15 cellular contexts compared by ENCODE assay signal in genomic region chr19:13507053-13507611, GRCh38. TPM values are rescaled to one million over a fixed set of nuclear protein-coding genes. Genes with fewer than 3 reads are reported as not detected.
DNase-seq lines count a peak whose midpoint lies in the region; ATAC-seq and TF ChIP-seq lines count a peak whose summit lies in the region.
"Had no signal": no experiment of that assay in that cellular context is flagged by ENCODE, and none has a peak within 500 bp of the region (broad histone marks: within the 10 kb centered on the region; RNA-seq: fewer than 3 reads in every experiment).

No MANE protein-coding gene starts in this region.

- no peaks in the 10 kb centered on the region for H3K36me3 ChIP-seq in H7 (replicated peaks; ENCODE audit: control insufficient read depth, insufficient read depth, low read length)
- no peaks in the 10 kb centered on the region for H3K36me3 ChIP-seq in Caco-2 (ENCODE audit: control insufficient read depth, insufficient read depth, low read length)
- H3K36me3 ChIP-seq: tibial nerve had no signal

- no peaks in the 10 kb centered on the region for H3K9me3 Mint-ChIP-seq in Caco-2 (ENCODE audit: unreplicated experiment)

- no TSS peak for BruUV-seq in Caco-2 (replicated peaks; lab: Mats Ljungman, UMichigan)

- H3K27me3 Mint-ChIP-seq in Caco-2 (ENCODE audit: insufficient read depth, unreplicated experiment) = peaks cover 23% of the 10 kb centered on the region

- ATAC-seq in GM18873 (IDR thresholded peaks at IDR 0.05; ENCODE audit: low FRiP score, unreplicated experiment) = no peak
- ATAC-seq: A549, SK-N-SH treated with all-trans-retinoic acid at 6 μM for 48 hours had no signal

- intact Hi-C loops in Caco-2 (cut with micrococcal nuclease; ENCODE audit: unreplicated experiment) = no loop called here

- TF ChIP-seq CTCF in Caco-2 (IDR thresholded peaks at IDR 0.05; ENCODE audit: insufficient read depth in 1 of 2, low read depth in 1 of 2, low read length in 1 of 2, severe bottlenecking in 1 of 2, unreplicated experiment in 1 of 2) = no peak

- peak; percentile 13 for DNase-seq in ACHN
- DNase-seq in H7 = peak; percentile 77
- peak in 34 of 61 donors; percentile 4 to 61 (median 25) for DNase-seq in caudate nucleus (lab: John Stamatoyannopoulos, UW)
- DNase-seq in iPS-NIHi7 (ENCODE audit: extremely low spot score) = peak; percentile 44
- no peak for DNase-seq in MV-4-11 (lab: John Stamatoyannopoulos, UW)
- DNase-seq in islet precursor cell = no peak
- DNase-seq in Caco-2 = no peak
- DNase-seq: activated CD4-positive, alpha-beta T cell treated with anti-CD3 and anti-CD28 coated beads for 48 hours; central memory CD4-positive, alpha-beta T cell; kidney; NCI-H2171 treated with DMSO at 0.1 percent for 48 hours had no signal

- no peak overlapping the region for H3K27ac Mint-ChIP-seq in Caco-2 (ENCODE audit: unreplicated experiment)

- in situ Hi-C loops in ACHN (cut with HindIII; ENCODE audit: low pct_ligation_motif_present, low pct_unique_long_range_greater_than_20kb, low sequenced_read_pairs) = no loop called here

- H3K27me3 ChIP-seq in H7 (ENCODE audit: control insufficient read depth, insufficient read depth, low read length) (peaks cover 36% of the 10 kb centered on the region), Caco-2 (replicated peaks; ENCODE audit: control insufficient read depth, insufficient read depth, low read length) (no peaks in the 10 kb centered on the region)

- POLR2A ChIA-PET in Caco-2 (lab: Charles Lee) = no interaction called here

- H3K4me3 ChIP-seq in H7 (ENCODE audit: insufficient read depth, low read depth, low read length) = peak overlapping the region; percentile 74
- no peak overlapping the region for H3K4me3 ChIP-seq in Caco-2 (ENCODE audit: low read depth, low read length)
- H3K4me3 ChIP-seq: A549 had no signal

- no peak overlapping the region for H3K4me3 Mint-ChIP-seq in Caco-2 (ENCODE audit: unreplicated experiment)

- no peaks in the 10 kb centered on the region for H3K9me3 ChIP-seq in Caco-2
- H3K9me3 ChIP-seq: A549 had no signal

- no peaks in the 10 kb centered on the region for H3K4me1 ChIP-seq in Caco-2
- H3K4me1 ChIP-seq: A549 had no signal

- H3K4me1 Mint-ChIP-seq in Caco-2 (ENCODE audit: low read depth, unreplicated experiment) = no peaks in the 10 kb centered on the region

- no peak overlapping the region for H3K27ac ChIP-seq in caudate nucleus (ENCODE audit: low read depth, low read length)
- H3K27ac ChIP-seq: A549, tibial nerve had no signal

- H3K36me3 Mint-ChIP-seq in Caco-2 (ENCODE audit: insufficient read depth, unreplicated experiment) = no peaks in the 10 kb centered on the region

- CTCF ChIA-PET in Caco-2 (lab: Charles Lee) = no interaction called here

RNA-seq across cellular contexts. Expression of gene CACNA1A, which starts 0.9 kb away (rescaled TPM):
- 2.8 and 4.1 TPM in 2 replicates for total RNA-seq in H7 (2014; rRNA removed; shearing (Covaris generic))
- not detected in 2 replicates for total RNA-seq in Caco-2 (2022)

Comparison
In these comparisons a context has a peak if more than half of its experiments do, and no peak if none do; other contexts are left out.
1. DNase-seq: peak in ACHN (single experiment), H7 (single experiment), caudate nucleus (34 of 61) and iPS-NIHi7 (single experiment); none in MV-4-11 (single experiment), islet precursor cell (single experiment) and Caco-2 (0 of 2).